ENCODE assay signal across 13 cellular contexts in genomic region chr15:57510647-57511046, GRCh38.
DNase-seq lines count a peak whose midpoint lies in the region; ATAC-seq and TF ChIP-seq lines count a peak whose summit lies in the region.
"Had no signal": no experiment of that assay in that cellular context is flagged by ENCODE, and none has a peak within 500 bp of the region (broad histone marks: within the 10 kb centered on the region; RNA-seq: fewer than 3 reads in every experiment).

No MANE protein-coding gene starts in this region.

- no peak overlapping the region for H3K4ac ChIP-seq in mesenchymal stem cell (ENCODE audit: low read depth in 1 of 2, low read length in 2 of 2)

- no peak overlapping the region for H3K4me3 ChIP-seq in mesenchymal stem cell (ENCODE audit: insufficient read depth in 1 of 2, low read depth in 1 of 2, low read length in 2 of 2)
- no peak overlapping the region for H3K4me3 ChIP-seq in aorta (ENCODE audit: low read length in 2 of 2)

- H3K36me3 ChIP-seq in mesenchymal stem cell (ENCODE audit: control insufficient read depth in 1 of 2, insufficient read depth in 2 of 2, low read depth in 1 of 2, low read length in 2 of 2) (no peaks in the 10 kb centered on the region), aorta (ENCODE audit: control insufficient read depth in 1 of 2, insufficient read depth in 2 of 2, low read length in 1 of 2) (no peaks in the 10 kb centered on the region)

- H3K9me3 ChIP-seq in mesenchymal stem cell (ENCODE audit: control insufficient read depth, low read length) (no peaks in the 10 kb centered on the region), aorta (ENCODE audit: control insufficient read depth, low read length) (no peaks in the 10 kb centered on the region)

- H3K18ac ChIP-seq in mesenchymal stem cell (ENCODE audit: low read depth in 1 of 2, low read length in 2 of 2), result no peak overlapping the region

- intact Hi-C loops in aorta (cut with DNase I), result no loop called here

- H3K14ac ChIP-seq in mesenchymal stem cell (ENCODE audit: low read length in 2 of 2), result no peak overlapping the region

- H3K36me3 Mint-ChIP-seq in chondrocyte (ENCODE audit: low read depth), result no peaks in the 10 kb centered on the region
- H3K36me3 Mint-ChIP-seq: activated naive CD4-positive, alpha-beta T cell treated with anti-CD3 and anti-CD28 coated beads, Interleukin-2, amount 50 U/mL, for 24 hours had no signal

- no peak overlapping the region for H2BK120ac ChIP-seq in mesenchymal stem cell (ENCODE audit: low read depth, low read length)

- H3K4me3 Mint-ChIP-seq in chondrocyte (ENCODE audit: unreplicated experiment), result no peak overlapping the region
- H3K4me3 Mint-ChIP-seq: activated CD4-positive, alpha-beta T cell treated with anti-CD3 and anti-CD28 coated beads, Interleukin-2, amount 10 ng/mL, durations not matched to agents 24 days and 14 days; activated naive CD4-positive, alpha-beta T cell treated with anti-CD3 and anti-CD28 coated beads, Interleukin-2, amount 50 U/mL, for 24 hours had no signal

- no peak overlapping the region for H2BK15ac ChIP-seq in mesenchymal stem cell (ENCODE audit: low read depth, poor library complexity, severe bottlenecking)

- H3K4me1 ChIP-seq in mesenchymal stem cell (ENCODE audit: control insufficient read depth, insufficient read depth, low read depth, low read length) (peaks cover 14% of the 10 kb centered on the region), aorta (ENCODE audit: control insufficient read depth in 1 of 2, insufficient read depth in 2 of 2, low read length in 2 of 2) (peaks cover 0 to 4% of the 10 kb centered on the region in 2 donors)

- H3K27me3 Mint-ChIP-seq in chondrocyte (ENCODE audit: low read depth), result no peaks in the 10 kb centered on the region
- H3K27me3 Mint-ChIP-seq: activated naive CD4-positive, alpha-beta T cell treated with anti-CD3 and anti-CD28 coated beads, Interleukin-2, amount 50 U/mL, for 24 hours; B cell had no signal

- no peaks in the 10 kb centered on the region for H3K9me3 Mint-ChIP-seq in chondrocyte (ENCODE audit: low read depth)
- H3K9me3 Mint-ChIP-seq: activated CD4-positive, alpha-beta T cell treated with anti-CD3 and anti-CD28 coated beads, Interleukin-2, amount 10 ng/mL, durations not matched to agents 24 days and 14 days; activated naive CD4-positive, alpha-beta T cell treated with anti-CD3 and anti-CD28 coated beads, Interleukin-2, amount 50 U/mL, for 24 hours had no signal

- H3K9ac ChIP-seq in mesenchymal stem cell (ENCODE audit: low read length), result no peak overlapping the region

- no peak overlapping the region for H3K4me2 ChIP-seq in mesenchymal stem cell (ENCODE audit: low read length, poor library complexity, severe bottlenecking)

- peaks cover 5% of the 10 kb centered on the region for H3K79me1 ChIP-seq in mesenchymal stem cell (replicated peaks; ENCODE audit: low read length, poor library complexity, severe bottlenecking)

- peak overlapping the region; percentile 99 for H3K27ac ChIP-seq in mesenchymal stem cell (ENCODE audit: low read length, poor library complexity, severe bottlenecking)
- no peak overlapping the region for H3K27ac ChIP-seq in aorta (ENCODE audit: low read depth in 1 of 2, low read length in 2 of 2)

- H4K8ac ChIP-seq in mesenchymal stem cell (ENCODE audit: low read length), result no peak overlapping the region

- WGBS in mesenchymal stem cell, result 72% methylated on average over 8 of the region's 9 CpGs
- WGBS in aorta, 2 donors, result 19 to 26% methylated on average over 9 of the region's 9 CpGs

- ATAC-seq in aorta (ENCODE audit: low FRiP score), result no peak

- H4K91ac ChIP-seq in mesenchymal stem cell (ENCODE audit: low read length), result no peak overlapping the region

- no peak for TF ChIP-seq CTCF in chondrocyte (IDR thresholded peaks at IDR 0.05)

- no peaks in the 10 kb centered on the region for H3K27me3 ChIP-seq in mesenchymal stem cell (ENCODE audit: control insufficient read depth in 1 of 2, insufficient read depth in 1 of 2, low read length in 2 of 2)
- H3K27me3 ChIP-seq in aorta (ENCODE audit: control insufficient read depth in 1 of 2, insufficient read depth in 2 of 2, low read length in 1 of 2), result no peaks in the 10 kb centered on the region

- H2BK5ac ChIP-seq in mesenchymal stem cell (ENCODE audit: low read depth, low read length, poor library complexity, severe bottlenecking), result peak overlapping the region; percentile 97

- H3K23ac ChIP-seq in mesenchymal stem cell (ENCODE audit: low read length in 2 of 2), result no peak overlapping the region

- peaks cover 71% of the 10 kb centered on the region for H3K4me1 Mint-ChIP-seq in chondrocyte (ENCODE audit: low read depth)
- H3K4me1 Mint-ChIP-seq: activated CD4-positive, alpha-beta T cell treated with anti-CD3 and anti-CD28 coated beads, Interleukin-2, amount 10 ng/mL, durations not matched to agents 24 days and 14 days; activated naive CD4-positive, alpha-beta T cell treated with anti-CD3 and anti-CD28 coated beads, Interleukin-2, amount 50 U/mL, for 24 hours had no signal

- H2BK12ac ChIP-seq in mesenchymal stem cell (ENCODE audit: low read length in 2 of 2), result no peak overlapping the region

- H2AFZ ChIP-seq in mesenchymal stem cell (ENCODE audit: low read depth, low read length), result no peak overlapping the region

- DNase-seq in Ammon's horn (ENCODE audit: low spot score), result peak; percentile 26
- DNase-seq in NCI-H345 (lab: John Stamatoyannopoulos, UW), result peak; percentile 84
- DNase-seq in chondrocyte (ENCODE audit: low spot score), result no peak
- DNase-seq in mesenchymal stem cell, result peak; percentile 72
- DNase-seq in iPS-NIHi11 (ENCODE audit: low spot score), result no peak
- no peak for DNase-seq in aorta
- no peak for DNase-seq in cortex of kidney (lab: John Stamatoyannopoulos, UW)
- no peak for DNase-seq in activated CD4-positive, CD25-positive, alpha-beta regulatory T cell (lab: John Stamatoyannopoulos, UW)
- DNase-seq: activated CD4-positive, alpha-beta T cell treated with anti-CD3 and anti-CD28 coated beads, Interleukin-2, amount 10 ng/mL, durations not matched to agents 24 days and 14 days; erythroblast; MV-4-11 had no signal

- peak overlapping the region; percentile 91 for H3K27ac Mint-ChIP-seq in chondrocyte (ENCODE audit: unreplicated experiment)
- H3K27ac Mint-ChIP-seq: activated CD4-positive, alpha-beta T cell treated with anti-CD3 and anti-CD28 coated beads, Interleukin-2, amount 10 ng/mL, durations not matched to agents 24 days and 14 days; activated naive CD4-positive, alpha-beta T cell treated with anti-CD3 and anti-CD28 coated beads, Interleukin-2, amount 50 U/mL, for 24 hours had no signal

- peak overlapping the region; percentile 98 for H2AK5ac ChIP-seq in mesenchymal stem cell (ENCODE audit: low read length, severe bottlenecking)

Comparison
In these comparisons a context has a peak if more than half of its experiments do, and no peak if none do; other contexts are left out.
1. DNase-seq: peak in Ammon's horn (single experiment), NCI-H345 (single experiment) and mesenchymal stem cell (single experiment); none in chondrocyte (single experiment), iPS-NIHi11 (single experiment), aorta (0 of 2), cortex of kidney (single experiment) and activated CD4-positive, CD25-positive, alpha-beta regulatory T cell (0 of 4).